1 cellular context compared by ENCODE assay signal in genomic region chr7:117193564-117193963, GRCh38.
TF ChIP-seq lines count a peak whose summit lies in the region.

No MANE protein-coding gene starts in this region.

TF ChIP-seq in IMR-90, 13 proteins besides CTCF, POLR2A, EP300 and RAD21:
- TF ChIP-seq NFE2L2 (IDR thresholded peaks at IDR 0.05; ENCODE audit: low read depth, low read length) (no peak), CHD1 (IDR thresholded peaks at IDR 0.05; ENCODE audit: low read depth, low read length) (no peak), MXI1 (IDR thresholded peaks at IDR 0.05; ENCODE audit: borderline replicate concordance, low read depth, low read length) (no peak), RFX5 (IDR thresholded peaks at IDR 0.05; ENCODE audit: low read depth, low read length) (no peak), FOS (IDR thresholded peaks at IDR 0.05; ENCODE audit: low read depth, low read length) (no peak), USF2 (IDR thresholded peaks at IDR 0.05; ENCODE audit: low read depth, low read length) (no peak), CEBPB (IDR thresholded peaks at IDR 0.05; ENCODE audit: low read depth, low read length) (peak; percentile 76), MAFK (IDR thresholded peaks at IDR 0.05; ENCODE audit: low read depth, low read length) (no peak), ELK1 (IDR thresholded peaks at IDR 0.05; ENCODE audit: borderline replicate concordance, low read depth, low read length) (no peak)
